Comparison of ENCODE assay signal across 1 cellular context in the genomic region with DNA sequence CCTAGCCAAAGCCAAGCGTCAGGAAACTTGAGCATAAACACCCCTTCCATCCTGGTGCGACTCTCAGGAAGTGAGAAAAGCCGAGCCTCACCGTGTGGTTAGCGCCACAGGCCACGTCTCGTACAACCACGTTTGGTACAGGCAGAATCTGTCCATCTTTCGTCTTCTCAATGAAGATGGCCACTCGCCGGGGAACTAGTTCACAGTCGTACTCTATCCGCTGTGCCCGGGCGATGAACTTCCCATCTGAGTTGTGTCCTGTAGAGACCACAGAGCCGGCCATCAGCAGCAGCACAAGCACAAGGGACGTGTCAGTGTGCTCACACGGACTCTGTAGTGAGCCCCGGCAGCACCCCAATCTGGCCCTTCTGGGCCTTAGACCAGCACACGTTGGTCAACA.
TF ChIP-seq lines count a peak whose summit lies in the region.

No MANE protein-coding gene starts in this region.

TF ChIP-seq in GM12878, 131 proteins besides CTCF, POLR2A, EP300 and RAD21:
- TF ChIP-seq FOS (IDR thresholded peaks at IDR 0.05; ENCODE audit: borderline replicate concordance, extremely low read depth, insufficient read length) (no peak), MEF2B (IDR thresholded peaks at IDR 0.05; ENCODE audit: partially characterized antibody, poor library complexity, severe bottlenecking) (no peak), PAX8 (IDR thresholded peaks at IDR 0.05) (no peak), LARP7 (IDR thresholded peaks at IDR 0.05) (no peak), TBL1XR1 (IDR thresholded peaks at IDR 0.05; ENCODE audit: low read depth, low read length) (no peak)
- TF ChIP-seq, protein P1, sequence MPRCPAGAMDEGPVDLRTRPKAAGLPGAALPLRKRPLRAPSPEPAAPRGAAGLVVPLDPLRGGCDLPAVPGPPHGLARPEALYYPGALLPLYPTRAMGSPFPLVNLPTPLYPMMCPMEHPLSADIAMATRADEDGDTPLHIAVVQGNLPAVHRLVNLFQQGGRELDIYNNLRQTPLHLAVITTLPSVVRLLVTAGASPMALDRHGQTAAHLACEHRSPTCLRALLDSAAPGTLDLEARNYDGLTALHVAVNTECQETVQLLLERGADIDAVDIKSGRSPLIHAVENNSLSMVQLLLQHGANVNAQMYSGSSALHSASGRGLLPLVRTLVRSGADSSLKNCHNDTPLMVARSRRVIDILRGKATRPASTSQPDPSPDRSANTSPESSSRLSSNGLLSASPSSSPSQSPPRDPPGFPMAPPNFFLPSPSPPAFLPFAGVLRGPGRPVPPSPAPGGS (IDR thresholded peaks at IDR 0.05; ENCODE audit: borderline replicate concordance, insufficient read depth, low read depth, low read length, poor library complexity, severe bottlenecking), result no peak
- TF ChIP-seq, protein P2, sequence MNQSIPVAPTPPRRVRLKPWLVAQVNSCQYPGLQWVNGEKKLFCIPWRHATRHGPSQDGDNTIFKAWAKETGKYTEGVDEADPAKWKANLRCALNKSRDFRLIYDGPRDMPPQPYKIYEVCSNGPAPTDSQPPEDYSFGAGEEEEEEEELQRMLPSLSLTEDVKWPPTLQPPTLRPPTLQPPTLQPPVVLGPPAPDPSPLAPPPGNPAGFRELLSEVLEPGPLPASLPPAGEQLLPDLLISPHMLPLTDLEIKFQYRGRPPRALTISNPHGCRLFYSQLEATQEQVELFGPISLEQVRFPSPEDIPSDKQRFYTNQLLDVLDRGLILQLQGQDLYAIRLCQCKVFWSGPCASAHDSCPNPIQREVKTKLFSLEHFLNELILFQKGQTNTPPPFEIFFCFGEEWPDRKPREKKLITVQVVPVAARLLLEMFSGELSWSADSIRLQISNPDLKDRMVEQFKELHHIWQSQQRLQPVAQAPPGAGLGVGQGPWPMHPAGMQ (IDR thresholded peaks at IDR 0.05; ENCODE audit: borderline replicate concordance), result no peak
- TF ChIP-seq, protein P3, sequence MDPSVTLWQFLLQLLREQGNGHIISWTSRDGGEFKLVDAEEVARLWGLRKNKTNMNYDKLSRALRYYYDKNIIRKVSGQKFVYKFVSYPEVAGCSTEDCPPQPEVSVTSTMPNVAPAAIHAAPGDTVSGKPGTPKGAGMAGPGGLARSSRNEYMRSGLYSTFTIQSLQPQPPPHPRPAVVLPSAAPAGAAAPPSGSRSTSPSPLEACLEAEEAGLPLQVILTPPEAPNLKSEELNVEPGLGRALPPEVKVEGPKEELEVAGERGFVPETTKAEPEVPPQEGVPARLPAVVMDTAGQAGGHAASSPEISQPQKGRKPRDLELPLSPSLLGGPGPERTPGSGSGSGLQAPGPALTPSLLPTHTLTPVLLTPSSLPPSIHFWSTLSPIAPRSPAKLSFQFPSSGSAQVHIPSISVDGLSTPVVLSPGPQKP (IDR thresholded peaks at IDR 0.05; ENCODE audit: low read depth, low read length), result no peak
